In genomic region chr22:26439559-26439958, GRCh38 we compare ENCODE assay signal across 22 cellular contexts.
"Had no signal": no experiment of that assay in that cellular context is flagged by ENCODE, and none has a peak within 500 bp of the region (broad histone marks: within the 10 kb centered on the region; RNA-seq: fewer than 3 reads in every experiment).

No MANE protein-coding gene starts in this region.

- H3K9me3 Mint-ChIP-seq: effector memory CD8-positive, alpha-beta T cell; memory B cell; natural killer cell; stimulated activated naive CD8-positive, alpha-beta T cell treated with anti-CD3 and anti-CD28 coated beads, Interleukin-15, amount 100 ng/mL, for 72 hours; type B pancreatic cell had no signal

- DNase-seq: cortex of kidney; effector memory CD8-positive, alpha-beta T cell; natural killer cell; occipital lobe; ovary; posterior cingulate gyrus; psoas muscle; right cardiac atrium; stimulated activated CD4-positive, alpha-beta T cell treated with anti-CD3 and anti-CD28 coated beads, Interleukin-15, amount 100 ng/mL, for 24 hours; stimulated activated CD4-positive, alpha-beta T cell treated with anti-CD3 and anti-CD28 coated beads, Interleukin-2, amount 100 ng/mL, for 48 hours; stimulated activated naive CD4-positive, alpha-beta T cell; stimulated activated naive CD8-positive, alpha-beta T cell treated with anti-CD3 and anti-CD28 coated beads, Interleukin-15, amount 100 ng/mL, for 72 hours; testis had no signal

- H3K36me3 Mint-ChIP-seq: type B pancreatic cell had no signal

- H3K27me3 Mint-ChIP-seq: effector memory CD8-positive, alpha-beta T cell; memory B cell; stimulated activated naive CD8-positive, alpha-beta T cell treated with anti-CD3 and anti-CD28 coated beads, Interleukin-15, amount 100 ng/mL, for 72 hours; type B pancreatic cell had no signal

- H3K9me3 ChIP-seq: ovary, psoas muscle, testis, tibial artery had no signal

- H3K27ac Mint-ChIP-seq: effector memory CD8-positive, alpha-beta T cell; memory B cell; natural killer cell; type B pancreatic cell had no signal

- H3K4me3 ChIP-seq: lung, ovary, psoas muscle, skin epidermis, testis, tibial artery had no signal

- H3K27me3 ChIP-seq: ovary, testis had no signal

- FAIRE-seq: endometrium, frontal cortex, keratinocyte had no signal

- H3K4me1 ChIP-seq: psoas muscle, testis, tibial artery had no signal

- H3K27ac ChIP-seq: ovary, psoas muscle, testis, tibial artery had no signal

- H3K4me3 Mint-ChIP-seq: effector memory CD8-positive, alpha-beta T cell; memory B cell; natural killer cell; stimulated activated naive CD8-positive, alpha-beta T cell treated with anti-CD3 and anti-CD28 coated beads, Interleukin-15, amount 100 ng/mL, for 72 hours; type B pancreatic cell had no signal

- H3K36me3 ChIP-seq: ovary, tibial artery had no signal

- ATAC-seq: effector memory CD8-positive, alpha-beta T cell; left lobe of liver; natural killer cell; psoas muscle; right cardiac atrium; stimulated activated naive CD8-positive, alpha-beta T cell treated with anti-CD3 and anti-CD28 coated beads, Interleukin-15, amount 100 ng/mL, for 72 hours had no signal
